20 cellular contexts compared by ENCODE assay signal in genomic region chr5:156481741-156482140, GRCh38.
A peak's percentile ranks its signal among the peaks of the same experiment; 100 is the strongest.
DNase-seq lines count a peak whose midpoint lies in the region; ATAC-seq, FAIRE-seq and TF ChIP-seq lines count a peak whose summit lies in the region.
"Had no signal": no experiment of that assay in that cellular context is flagged by ENCODE, and none has a peak within 500 bp of the region (broad histone marks: within the 10 kb centered on the region; RNA-seq: fewer than 3 reads in every experiment).

No MANE protein-coding gene starts in this region.

- H2AK9ac ChIP-seq in IMR-90 (replicated peaks; ENCODE audit: low read depth, low read length, poor library complexity), result no peak overlapping the region

- peak overlapping the region; percentile 57; the same call in 1 of the 2 replicates for H4K91ac ChIP-seq in IMR-90 (ENCODE audit: insufficient read depth, low read depth, low read length)

- in situ Hi-C loops in IMR-90 (cut with MboI; ENCODE audit: low sequenced_read_pairs), result no loop called here

- H3K36me3 ChIP-seq in IMR-90 (ENCODE audit: control insufficient read depth, insufficient read depth, low read length), result peaks cover 2% of the 10 kb centered on the region; the same call in 1 of the 2 replicates
- peaks cover 0 to 5% (median 3%) of the 10 kb centered on the region in 3 donors for H3K36me3 ChIP-seq in skeletal muscle tissue (ENCODE audit: control insufficient read depth in 3 of 3, insufficient read depth in 3 of 3, low read length in 3 of 3)
- H3K36me3 ChIP-seq: colonic mucosa, thoracic aorta had no signal

- dilution Hi-C loops in IMR-90 (cut with HindIII; ENCODE audit: low sequenced_read_pairs, unreplicated experiment), result no loop called here

- peak overlapping the region; percentile 27 for H3K18ac ChIP-seq in IMR-90 (ENCODE audit: low read depth, low read length)

- H4K8ac ChIP-seq in IMR-90 (ENCODE audit: low read depth in 2 of 2, low read length in 2 of 2), result no peak overlapping the region

- no peak overlapping the region; the same call in 1 of the 2 replicates for H3K23ac ChIP-seq in IMR-90 (ENCODE audit: low read depth, low read length)

- no peak overlapping the region for H2AFZ ChIP-seq in IMR-90 (replicated peaks; ENCODE audit: low read length, poor library complexity)

- intact Hi-C loops in IMR-90 (cut with micrococcal nuclease) (no loop called here), posterior cingulate gyrus (cut with DNase I) (no loop called here)

- no peak for TF ChIP-seq POLR2A in IMR-90 (IDR thresholded peaks at IDR 0.05; ENCODE audit: low read depth, low read length)

- H2BK5ac ChIP-seq in IMR-90 (ENCODE audit: low read depth, low read length, poor library complexity, severe bottlenecking), result no peak overlapping the region

- H3K27me3 ChIP-seq in IMR-90 (ENCODE audit: control insufficient read depth, insufficient read depth, low read length) (no peaks in the 10 kb centered on the region), skeletal muscle tissue (ENCODE audit: control insufficient read depth in 3 of 3, insufficient read depth in 3 of 3, low read length in 3 of 3) (no peaks in the 10 kb centered on the region)
- H3K27me3 ChIP-seq: colonic mucosa had no signal

- no peak overlapping the region for H3K9ac ChIP-seq in IMR-90 (ENCODE audit: low read depth, low read length)
- no peak overlapping the region for H3K9ac ChIP-seq in skeletal muscle tissue (ENCODE audit: low read depth in 1 of 3, low read length in 3 of 3)
- H3K9ac ChIP-seq: KMS-11 had no signal

- POLR2A ChIA-PET in IMR-90 (lab: Charles Lee; ENCODE audit: unreplicated experiment), result no interaction called here

- no peak for TF ChIP-seq RAD21 in IMR-90 (IDR thresholded peaks at IDR 0.05; ENCODE audit: low read length)

- peak overlapping the region; percentile 17; the same call in 1 of the 2 replicates for H3K4ac ChIP-seq in IMR-90 (ENCODE audit: low read depth, low read length)

- H2BK120ac ChIP-seq in IMR-90 (ENCODE audit: low read depth, low read length), result peak overlapping the region; percentile 70

- TF ChIP-seq CTCF in IMR-90 (conservative IDR thresholded peaks at IDR 0.05; ENCODE audit: low read depth, low read length), result no peak

- no peaks in the 10 kb centered on the region for H4K20me1 ChIP-seq in IMR-90 (ENCODE audit: insufficient read depth, low read length)

- H3K4me2 ChIP-seq in IMR-90 (ENCODE audit: low read depth, low read length), result no peak overlapping the region
- H3K4me2 ChIP-seq: KMS-11, smooth muscle cell had no signal

- H2BK15ac ChIP-seq in IMR-90 (ENCODE audit: low read depth, low read length), result peak overlapping the region; percentile 64; the same call in 1 of the 3 replicates

- H3K4me1 ChIP-seq in IMR-90 (ENCODE audit: control insufficient read depth, insufficient read depth, low read length) (peaks cover 9% of the 10 kb centered on the region), skeletal muscle tissue (ENCODE audit: control insufficient read depth in 3 of 3, insufficient read depth in 3 of 3, low read length in 3 of 3) (peaks cover 0 to 19% (median 17%) of the 10 kb centered on the region in 3 donors)
- H3K4me1 ChIP-seq: colonic mucosa had no signal

- no peak for FAIRE-seq in RCC 7860 (lab: Jason Lieb, UNC)
- FAIRE-seq: GM12891 had no signal

- H3K14ac ChIP-seq in IMR-90 (replicated peaks; ENCODE audit: low read depth, low read length), result peak overlapping the region; percentile 65; the same call in 1 of the 2 replicates

- DNase-seq in IMR-90 (peak; percentile 16), RCC 7860 (ENCODE audit: low spot score) (peak; percentile 18), kidney glomerular epithelial cell (lab: John Stamatoyannopoulos, UW) (peak; percentile 25), posterior cingulate gyrus (no peak), SKM-1 (lab: John Stamatoyannopoulos, UW; ENCODE audit: unreplicated experiment) (no peak)
- DNase-seq: activated gamma-delta T cell treated with Interleukin-2 at 50 U/mL for 16 hours; activated T-cell treated with anti-CD3 and anti-CD28 coated beads, Interleukin-2, amount 50 U/mL, for 1 hour; CD8-positive, alpha-beta T cell; colonic mucosa; DMS79; endodermal cell; NCI-H187 treated with DMSO at 0.1 percent for 48 hours; stimulated activated naive B cell treated with anti-CD40 and anti-IgM and Interleukin-4, amounts not matched to agents 10 μg/mL and 1 μg/mL and 100 μg/mL, for 72 hours had no signal

- peak overlapping the region; percentile 61 for H2BK20ac ChIP-seq in IMR-90 (ENCODE audit: low read depth, low read length)

- CTCF ChIA-PET in IMR-90 (lab: Yijun Ruan, JAX), result no interaction called here

- 0 out of 4 replicates have a peak, but pooled peaks cover 0 to 3% of the 10 kb centered on the region in 2 experiments for H3K79me1 ChIP-seq in IMR-90 (ENCODE audit: low read depth in 1 of 2, low read length in 2 of 2)

- H3K27ac ChIP-seq in IMR-90 (ENCODE audit: insufficient read depth, low read length), result peak overlapping the region; percentile 5; the same call in 1 of the 2 replicates
- H3K27ac ChIP-seq in skeletal muscle tissue (ENCODE audit: low read depth, low read length), result peak overlapping the region; percentile 4
- H3K27ac ChIP-seq: colonic mucosa, KMS-11, thoracic aorta had no signal

- BruUV-seq in IMR-90 (replicated peaks; lab: Mats Ljungman, UMichigan), result no TSS peak

- H3K9me3 ChIP-seq in IMR-90 (ENCODE audit: control insufficient read depth, insufficient read depth, low read length), result peaks cover under 1% of the 10 kb centered on the region; the same call in 1 of the 2 replicates
- no peaks in the 10 kb centered on the region for H3K9me3 ChIP-seq in skeletal muscle tissue (ENCODE audit: control insufficient read depth in 3 of 3, low read length in 3 of 3)
- H3K9me3 ChIP-seq: colonic mucosa, thoracic aorta had no signal

- ATAC-seq in IMR-90 (ENCODE audit: low read depth) (no peak), GM19324 (IDR thresholded peaks at IDR 0.05; ENCODE audit: low FRiP score, unreplicated experiment) (no peak)
- ATAC-seq: activated CD4-positive, CD25-positive, alpha-beta regulatory T cell treated with anti-CD3 and anti-CD28 coated beads, Interleukin-2, amount 50 U/mL, for 24 hours; CD8-positive, alpha-beta T cell; stimulated activated naive B cell treated with anti-CD40 and anti-IgM and Interleukin-4, amounts not matched to agents 10 μg/mL and 1 μg/mL and 100 μg/mL, for 72 hours had no signal

- H3K4me3 ChIP-seq in IMR-90 (ENCODE audit: insufficient read depth, low read depth, low read length) (no peak overlapping the region), skeletal muscle tissue (ENCODE audit: low read length in 3 of 3) (no peak overlapping the region)
- H3K4me3 ChIP-seq: colonic mucosa, smooth muscle cell, thoracic aorta had no signal

- peak overlapping the region; percentile 60; the same call in 1 of the 2 replicates for H2AK5ac ChIP-seq in IMR-90 (ENCODE audit: low read depth, low read length)

- WGBS in IMR-90 (ENCODE audit: extremely low coverage in 2 of 2, insufficient read length in 1 of 2), 2 experiments, result no CpG with 5 or more reads among the region's 4 CpGs

- H3K9me1 ChIP-seq in IMR-90 (ENCODE audit: insufficient read depth, low read length), result peaks cover 8% of the 10 kb centered on the region; the same call in 1 of the 2 replicates

- no peak overlapping the region for H3K56ac ChIP-seq in IMR-90 (ENCODE audit: extremely low read depth, insufficient read depth, low read length)

- H4K5ac ChIP-seq in IMR-90 (ENCODE audit: low read depth, low read length), result peak overlapping the region; percentile 6

TF ChIP-seq in IMR-90, 13 proteins besides CTCF, POLR2A, EP300 and RAD21:
- TF ChIP-seq ELK1 (IDR thresholded peaks at IDR 0.05; ENCODE audit: borderline replicate concordance, low read depth, low read length), result no peak

Comparison
In these comparisons a context has a peak if more than half of its experiments do, and no peak if none do; other contexts are left out.
1. DNase-seq: peak in IMR-90 (single experiment), RCC 7860 (single experiment) and kidney glomerular epithelial cell (single experiment); none in posterior cingulate gyrus (0 of 10) and SKM-1 (single experiment).